ENCODE assay signal across 27 cellular contexts in the genomic region with DNA sequence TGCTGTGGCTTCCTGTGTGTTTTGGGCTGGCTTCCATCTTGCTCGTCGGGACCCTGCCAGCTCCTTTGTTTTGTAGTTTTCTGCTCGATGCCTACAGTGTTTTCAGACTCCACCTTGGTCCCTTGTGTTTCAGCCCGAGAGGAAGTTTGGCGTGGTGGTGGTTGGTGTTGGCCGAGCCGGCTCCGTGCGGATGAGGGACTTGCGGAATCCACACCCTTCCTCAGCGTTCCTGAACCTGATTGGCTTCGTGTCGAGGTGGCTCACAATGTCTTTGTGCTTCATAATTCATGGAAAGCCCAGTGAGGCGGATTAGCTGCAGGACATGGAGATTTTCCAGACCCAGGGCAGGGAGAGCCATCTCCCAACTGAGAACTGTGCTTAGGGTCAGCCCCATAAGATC.
"Had no signal": no experiment of that assay in that cellular context is flagged by ENCODE, and none has a peak within 500 bp of the region (broad histone marks: within the 10 kb centered on the region; RNA-seq: fewer than 3 reads in every experiment).

No MANE protein-coding gene starts in this region.

- H3K27ac Mint-ChIP-seq: activated CD4-positive, alpha-beta memory T cell treated with anti-CD3 and anti-CD28 coated beads for 36 hours; activated CD4-positive, alpha-beta T cell treated with anti-CD3 and anti-CD28 coated beads for 36 hours; activated CD4-positive, alpha-beta T cell treated with anti-CD3 and anti-CD28 coated beads, Interleukin-2, amount 10 ng/mL, durations not matched to agents 24 days and 14 days; activated CD8-positive, alpha-beta T cell treated with anti-CD3 and anti-CD28 coated beads, Interleukin-2, amount 10 ng/mL, durations not matched to agents 7 days and 5 days; activated naive CD8-positive, alpha-beta T cell; activated T-helper 17 cell treated with anti-CD3 and anti-CD28 coated beads, Interleukin-2, amount 50 U/mL, for 72 hours; T-helper 17 cell; T-helper 2 cell treated with Interferon-gamma antibody and Interleukin-4, amounts not matched to agents 5 μg/mL and 100 μg/mL, for 36 hours had no signal

- H3K27me3 ChIP-seq: brain microvascular endothelial cell, esophagus squamous epithelium, gastroesophageal sphincter had no signal

- H3K27ac ChIP-seq: brain microvascular endothelial cell, epithelial cell of prostate, esophagus squamous epithelium, gastroesophageal sphincter, WERI-Rb-1 had no signal

- H3K9me3 ChIP-seq: esophagus squamous epithelium, gastroesophageal sphincter had no signal

- ATAC-seq: activated CD4-positive, alpha-beta T cell treated with anti-CD3 and anti-CD28 coated beads for 36 hours; activated CD8-positive, alpha-beta T cell treated with anti-CD3 and anti-CD28 coated beads, Interleukin-2, amount 10 ng/mL, durations not matched to agents 7 days and 5 days; activated T-cell treated with anti-CD3 and anti-CD28 coated beads, Interleukin-2, amount 50 U/mL, for 4 hours; activated T-helper 17 cell treated with anti-CD3 and anti-CD28 coated beads, Interleukin-2, amount 50 U/mL, for 72 hours; gastroesophageal sphincter; T-helper 17 cell had no signal

- H3K9me3 Mint-ChIP-seq: activated CD4-positive, alpha-beta memory T cell treated with anti-CD3 and anti-CD28 coated beads for 36 hours; activated CD4-positive, alpha-beta T cell treated with anti-CD3 and anti-CD28 coated beads, Interleukin-2, amount 10 ng/mL, durations not matched to agents 24 days and 14 days; activated T-cell treated with anti-CD3 and anti-CD28 coated beads, Interleukin-2, amount 50 U/mL, for 4 hours; activated T-helper 17 cell treated with anti-CD3 and anti-CD28 coated beads, Interleukin-2, amount 50 U/mL, for 72 hours; T-helper 2 cell treated with Interferon-gamma antibody and Interleukin-4, amounts not matched to agents 5 μg/mL and 100 μg/mL, for 36 hours had no signal

- H3K27me3 Mint-ChIP-seq: activated CD4-positive, alpha-beta memory T cell treated with anti-CD3 and anti-CD28 coated beads for 36 hours; activated CD4-positive, alpha-beta T cell treated with anti-CD3 and anti-CD28 coated beads for 36 hours; activated CD4-positive, alpha-beta T cell treated with anti-CD3 and anti-CD28 coated beads, Interleukin-2, amount 10 ng/mL, durations not matched to agents 24 days and 14 days; activated naive CD8-positive, alpha-beta T cell; activated T-helper 17 cell treated with anti-CD3 and anti-CD28 coated beads, Interleukin-2, amount 50 U/mL, for 72 hours; T-helper 17 cell had no signal

- DNase-seq: activated CD4-positive, alpha-beta memory T cell treated with anti-CD3 and anti-CD28 coated beads for 36 hours; activated CD4-positive, alpha-beta T cell treated with anti-CD3 and anti-CD28 coated beads for 36 hours; activated CD4-positive, alpha-beta T cell treated with anti-CD3 and anti-CD28 coated beads, Interleukin-2, amount 10 ng/mL, durations not matched to agents 24 days and 14 days; activated CD4-positive, CD25-positive, alpha-beta regulatory T cell; activated CD4-positive, CD25-positive, alpha-beta regulatory T cell treated with anti-CD3 and anti-CD28 coated beads, Interleukin-2, amount 50 U/mL, for 72 hours; activated CD8-positive, alpha-beta T cell treated with anti-CD3 and anti-CD28 coated beads, Interleukin-2, amount 10 ng/mL, durations not matched to agents 7 days and 5 days; activated effector memory CD4-positive, alpha-beta T cell treated with Interleukin-2 at 50 U/mL for 16 hours; activated gamma-delta T cell treated with Interleukin-2 at 50 U/mL for 16 hours; activated naive CD4-positive, alpha-beta T cell treated with anti-CD3 and anti-CD28 coated beads, Interleukin-2, amount 50 U/mL, for 16 hours; activated naive CD4-positive, alpha-beta T cell treated with Interleukin-2 at 50 U/mL for 16 hours; activated T-cell treated with anti-CD3 and anti-CD28 coated beads, Interleukin-2, amount 50 U/mL, for 4 hours; amniotic stem cell; anterior cingulate cortex; brain microvascular endothelial cell; caudate nucleus; effector CD8-positive, alpha-beta T cell; esophagus squamous epithelium; foreskin melanocyte; T-helper 1 cell; T-helper 17 cell; T1000; WERI-Rb-1 had no signal

- H3K4me3 ChIP-seq: esophagus squamous epithelium, gastroesophageal sphincter had no signal

- H3K4me3 Mint-ChIP-seq: activated CD4-positive, alpha-beta memory T cell treated with anti-CD3 and anti-CD28 coated beads for 36 hours; activated CD4-positive, alpha-beta T cell treated with anti-CD3 and anti-CD28 coated beads for 36 hours; activated CD4-positive, alpha-beta T cell treated with anti-CD3 and anti-CD28 coated beads, Interleukin-2, amount 10 ng/mL, durations not matched to agents 24 days and 14 days; activated CD8-positive, alpha-beta T cell treated with anti-CD3 and anti-CD28 coated beads, Interleukin-2, amount 10 ng/mL, durations not matched to agents 7 days and 5 days; activated naive CD8-positive, alpha-beta T cell; activated T-cell treated with anti-CD3 and anti-CD28 coated beads, Interleukin-2, amount 50 U/mL, for 4 hours; activated T-helper 17 cell treated with anti-CD3 and anti-CD28 coated beads, Interleukin-2, amount 50 U/mL, for 72 hours; T-helper 17 cell; T-helper 2 cell treated with Interferon-gamma antibody and Interleukin-4, amounts not matched to agents 5 μg/mL and 100 μg/mL, for 36 hours had no signal
